In the genomic region with DNA sequence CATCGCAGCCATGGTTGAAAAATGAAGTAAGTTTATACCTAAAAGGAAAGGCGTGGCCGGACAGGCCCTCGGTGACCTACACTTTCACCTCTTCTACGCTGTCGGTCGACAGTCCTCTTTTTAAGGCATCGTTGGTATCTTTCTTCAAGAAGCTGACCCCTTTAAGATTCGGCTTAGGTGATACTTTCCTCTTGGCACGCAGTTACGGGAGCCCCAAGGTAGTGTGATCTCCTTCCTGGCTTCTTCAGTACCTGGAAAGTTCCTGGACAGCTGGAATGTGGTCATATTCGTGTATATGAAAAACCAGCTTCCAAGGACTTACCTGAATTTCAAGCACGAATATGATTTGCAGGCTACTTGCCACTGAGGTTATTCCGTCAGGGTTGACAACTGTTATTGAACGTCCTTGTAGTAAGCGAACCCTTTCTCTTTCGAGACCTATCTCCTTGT, we compare ENCODE assay signal across 8 cellular contexts. TPM values are rescaled to one million over a fixed set of nuclear protein-coding genes. Genes with fewer than 3 reads are reported as not detected.
DNase-seq lines count a peak whose midpoint lies in the region; ATAC-seq and TF ChIP-seq lines count a peak whose summit lies in the region.

No MANE protein-coding gene starts in this region.

- 84% methylated on average over 17 of the region's 17 CpGs for WGBS in heart right ventricle, 2 donors

- H3K9me3 Mint-ChIP-seq in mesothelial cell of epicardium: no peaks in the 10 kb centered on the region

- ATAC-seq in heart right ventricle (no peak), left cardiac atrium (no peak), GM21390 (IDR thresholded peaks at IDR 0.05; ENCODE audit: unreplicated experiment) (no peak)

- H3K4me1 ChIP-seq in heart right ventricle: peaks cover 4 to 44% (median 33%) of the 10 kb centered on the region in 9 donors
- H3K4me1 ChIP-seq in vagina: peaks cover 37% of the 10 kb centered on the region

- no peaks in the 10 kb centered on the region for H3K27me3 ChIP-seq in heart right ventricle
- H3K27me3 ChIP-seq in vagina: no peaks in the 10 kb centered on the region

- H3K9me3 ChIP-seq in heart right ventricle (no peaks in the 10 kb centered on the region), vagina (no peaks in the 10 kb centered on the region)

- H3K36me3 Mint-ChIP-seq in mesothelial cell of epicardium: no peaks in the 10 kb centered on the region

- H3K4me1 Mint-ChIP-seq in mesothelial cell of epicardium: peaks cover 29% of the 10 kb centered on the region

- H3K27me3 Mint-ChIP-seq in mesothelial cell of epicardium (ENCODE audit: low read depth): no peaks in the 10 kb centered on the region

- no peak for TF ChIP-seq POLR2A in vagina (IDR thresholded peaks at IDR 0.05)

- H3K27ac ChIP-seq in heart right ventricle (peak overlapping the region in 9 of 10 donors; percentile 94 to 99 (median 98)), angular gyrus (ENCODE audit: low read depth, low read length) (peak overlapping the region; percentile 94), vagina (peak overlapping the region; percentile 98)

- no peaks in the 10 kb centered on the region for H3K36me3 ChIP-seq in heart right ventricle
- H3K36me3 ChIP-seq in vagina: no peaks in the 10 kb centered on the region

- peak overlapping the region; percentile 92 for H3K27ac Mint-ChIP-seq in mesothelial cell of epicardium

- H3K4me3 Mint-ChIP-seq in mesothelial cell of epicardium: peak overlapping the region; percentile 88

- no peak for DNase-seq in heart right ventricle
- DNase-seq in left cardiac atrium: no peak
- DNase-seq in mesothelial cell of epicardium (ENCODE audit: low spot score in 2 of 2, unreplicated experiment in 2 of 2): no peak
- no peak for DNase-seq in vagina (ENCODE audit: extremely low spot score in 2 of 2)
- DNase-seq in NCI-H1092 (lab: John Stamatoyannopoulos, UW): no peak
- DNase-seq in NCI-H345 treated with DMSO at 0.1 percent for 48 hours (lab: John Stamatoyannopoulos, UW; ENCODE audit: unreplicated experiment): no peak

- intact Hi-C loops in heart right ventricle (cut with DNase I) (loop anchor here in 7 of 10 donors (1.0 to 10.0 kb wide), 5 partner anchors 39 to 48 kb away; no protein-coding TSS in a partner anchor), left cardiac atrium (cut with DNase I) (loop anchor here in 1 of 2 donors (5.0 kb wide), 1 partner anchor 46 kb away; no protein-coding TSS in a partner anchor), vagina (cut with DNase I) (loop anchor here (5.0 kb wide), 1 partner anchor 46 kb away; no protein-coding TSS in a partner anchor)

- peak overlapping the region in 8 of 10 donors; percentile 55 to 82 (median 74) for H3K4me3 ChIP-seq in heart right ventricle
- peak overlapping the region; percentile 76 to 88 for H3K4me3 ChIP-seq in vagina

- TF ChIP-seq CTCF in heart right ventricle (IDR thresholded peaks at IDR 0.05) (no peak), mesothelial cell of epicardium (IDR thresholded peaks at IDR 0.05; ENCODE audit: unreplicated experiment) (no peak), vagina (IDR thresholded peaks at IDR 0.05) (no peak)

RNA-seq across cellular contexts. Expression of gene SYPL1, which starts 0.9 kb away (rescaled TPM):
- 100 to 1,000 TPM in 1 of 10 donors, 10 to 100 TPM in 9; 63.9 to 121 (median 80.9) TPM for total RNA-seq in heart right ventricle
- 10 to 100 TPM; 58.5 to 59.9 TPM for polyA plus RNA-seq in heart right ventricle
- 10 to 100 TPM; 71.9 to 87.1 TPM for total RNA-seq in left cardiac atrium
- 63.9 to 64.3 TPM (median 64.0 TPM) in 3 replicates for total RNA-seq in mesothelial cell of epicardium
- 76.9 TPM for total RNA-seq in vagina
